In genomic region chr6:64270083-64270482, GRCh38 we compare ENCODE assay signal across 20 cellular contexts.
DNase-seq lines count a peak whose midpoint lies in the region; ATAC-seq and TF ChIP-seq lines count a peak whose summit lies in the region.
"Had no signal": no experiment of that assay in that cellular context is flagged by ENCODE, and none has a peak within 500 bp of the region (broad histone marks: within the 10 kb centered on the region; RNA-seq: fewer than 3 reads in every experiment).

No MANE protein-coding gene starts in this region.

- TF ChIP-seq CTCF in PC-3 (conservative IDR thresholded peaks at IDR 0.05; ENCODE audit: low read depth, low read length): no peak
- no peak for TF ChIP-seq CTCF in fibroblast of mammary gland (conservative IDR thresholded peaks at IDR 0.05; ENCODE audit: control insufficient read depth, insufficient read depth, low read depth, low read length)
- no peak for TF ChIP-seq CTCF in colonic mucosa (IDR thresholded peaks at IDR 0.05)

- no peaks in the 10 kb centered on the region for H3K36me3 ChIP-seq in PC-3 (ENCODE audit: low read depth, low read length)
- H3K36me3 ChIP-seq in colonic mucosa: no peaks in the 10 kb centered on the region
- H3K36me3 ChIP-seq: HAP-1 had no signal

- H3K9me3 ChIP-seq in PC-3 (ENCODE audit: low read length) (no peaks in the 10 kb centered on the region), colonic mucosa (no peaks in the 10 kb centered on the region)
- H3K9me3 ChIP-seq: A549, HAP-1 had no signal

- H3K79me2 ChIP-seq in PC-3 (ENCODE audit: low read length): no peaks in the 10 kb centered on the region

- H3F3A ChIP-seq in PC-3 (ENCODE audit: low read length, unreplicated experiment): no peaks in the 10 kb centered on the region

- H3K27me3 ChIP-seq in PC-3 (ENCODE audit: low read length) (no peaks in the 10 kb centered on the region), colonic mucosa (no peaks in the 10 kb centered on the region)

- DNase-seq in HT1080 (ENCODE audit: low read depth) (peak; percentile 32), PC-3 (peak; percentile 47), amniotic epithelial cell (ENCODE audit: low read depth) (peak; percentile 26), fibroblast of mammary gland (ENCODE audit: low read depth) (peak; percentile 5), ACHN (no peak), anterior cingulate cortex (lab: John Stamatoyannopoulos, UW) (no peak), medulla oblongata (ENCODE audit: extremely low spot score) (no peak), colonic mucosa (no peak)
- DNase-seq: 8988T; C1 segment of cervical spinal cord; Calu3; CD4-positive, alpha-beta memory T cell; COR-L47; DMS53; DMS79 treated with DMSO at 0.1 percent for 48 hours; GF-D8; GOT3; HFFc6 had no signal

- POLR2A ChIA-PET in PC-3 (lab: Charles Lee; ENCODE audit: unreplicated experiment): no interaction called here

- BruUV-seq in PC-3 (replicated peaks; lab: Mats Ljungman, UMichigan): no TSS peak

- H3K27ac ChIP-seq in PC-3 (ENCODE audit: low read length) (no peak overlapping the region), colonic mucosa (no peak overlapping the region)
- H3K27ac ChIP-seq: A549 had no signal

- in situ Hi-C loops in ACHN (cut with HindIII; ENCODE audit: low pct_ligation_motif_present, low pct_unique_long_range_greater_than_20kb, low sequenced_read_pairs): no loop called here

- H3K9ac ChIP-seq in PC-3 (ENCODE audit: low read length): no peak overlapping the region
- H3K9ac ChIP-seq in colonic mucosa (ENCODE audit: low read depth in 2 of 2, low read length in 2 of 2): no peak overlapping the region

- no peaks in the 10 kb centered on the region for H4K20me1 ChIP-seq in PC-3 (ENCODE audit: low read length)

- H2AFZ ChIP-seq in PC-3 (ENCODE audit: low read length): no peak overlapping the region

- intact Hi-C loops in PC-3 (cut with micrococcal nuclease) (no loop called here), colonic mucosa (cut with DNase I) (no loop called here)

- H3K4me3 ChIP-seq in PC-3 (ENCODE audit: low read length): no peak overlapping the region
- no peak overlapping the region for H3K4me3 ChIP-seq in fibroblast of mammary gland (ENCODE audit: control insufficient read depth, low read depth, low read length)
- H3K4me3 ChIP-seq in colonic mucosa: no peak overlapping the region
- H3K4me3 ChIP-seq: A549, HAP-1 had no signal

- ATAC-seq in PC-3: peak; percentile 63
- ATAC-seq: A549 had no signal

- CTCF ChIA-PET in PC-3 (lab: Charles Lee): no interaction called here

- 0 out of 2 replicates have a peak overlapping the region, but pooled peaks have one; percentile 6 for H3K4me2 ChIP-seq in PC-3 (ENCODE audit: low read length)
- H3K4me2 ChIP-seq: A549 had no signal

- H3K4me1 ChIP-seq in PC-3 (ENCODE audit: insufficient read depth, low read length) (peaks cover 16% of the 10 kb centered on the region; the same call in 1 of the 2 replicates), colonic mucosa (no peaks in the 10 kb centered on the region)
- H3K4me1 ChIP-seq: A549, HAP-1 had no signal

- no peaks in the 10 kb centered on the region for H3K9me2 ChIP-seq in PC-3 (replicated peaks; ENCODE audit: low read length)

Comparison
In these comparisons a context has a peak if more than half of its experiments do, and no peak if none do; other contexts are left out.
1. DNase-seq: peak in HT1080 (single experiment), PC-3 (single experiment), amniotic epithelial cell (single experiment) and fibroblast of mammary gland (single experiment); none in ACHN (single experiment), anterior cingulate cortex (0 of 58), medulla oblongata (single experiment) and colonic mucosa (single experiment).